In genomic region chr5:73863911-73864310, GRCh38 we compare ENCODE assay signal across 19 cellular contexts.
"Had no signal": no experiment of that assay in that cellular context is flagged by ENCODE, and none has a peak within 500 bp of the region (broad histone marks: within the 10 kb centered on the region; RNA-seq: fewer than 3 reads in every experiment).

No MANE protein-coding gene starts in this region.

- H3K4me3 ChIP-seq: cardiac muscle cell had no signal

- DNase-seq: activated CD4-positive, alpha-beta memory T cell treated with anti-CD3 and anti-CD28 coated beads for 36 hours; activated CD4-positive, alpha-beta T cell treated with anti-CD3 and anti-CD28 coated beads, Interleukin-2, amount 10 ng/mL, durations not matched to agents 7 days and 5 days; activated CD4-positive, CD25-positive, alpha-beta regulatory T cell; activated gamma-delta T cell; activated naive CD4-positive, alpha-beta T cell treated with anti-CD3 and anti-CD28 coated beads for 36 hours; activated T-cell treated with anti-CD3 and anti-CD28 coated beads for 4 hours; activated T-cell treated with anti-CD3 and anti-CD28 coated beads, Interleukin-2, amount 50 U/mL, for 48 hours; amygdala; NCI-H1105; NCI-H1436; NCI-H1694 treated with DMSO at 0.1 percent for 48 hours; NCI-H2029 treated with DMSO at 0.1 percent for 48 hours; NCI-H510A treated with DMSO at 0.1 percent for 48 hours; PC-3; SHP77; T-helper 9 cell had no signal

- H3K36me3 ChIP-seq: cardiac muscle cell had no signal

- H3K27ac ChIP-seq: cardiac muscle cell had no signal

- ATAC-seq: activated T-helper 17 cell treated with anti-CD3 and anti-CD28 coated beads, Interleukin-2, amount 50 U/mL, for 72 hours; PC-3 had no signal

- H3K27me3 ChIP-seq: cardiac muscle cell had no signal

- FAIRE-seq: RCC 7860 had no signal
